1 cellular context compared by ENCODE assay signal in genomic region chr14:24081739-24082204, GRCh38.
TF ChIP-seq lines count a peak whose summit lies in the region.

No MANE protein-coding gene starts in this region.

TF ChIP-seq in A549, 52 proteins besides CTCF, POLR2A, EP300 and RAD21 (continued from another document):
- no peak for TF ChIP-seq REST (IDR thresholded peaks at IDR 0.05)
- no peak for TF ChIP-seq PHF8 (IDR thresholded peaks at IDR 0.05; ENCODE audit: borderline replicate concordance, low read depth)
- TF ChIP-seq BHLHE40 (IDR thresholded peaks at IDR 0.05; ENCODE audit: low read depth, low read length): no peak
- TF ChIP-seq FOSL2 (IDR thresholded peaks at IDR 0.05): no peak
- TF ChIP-seq FOSL2 (CRISPR knock-in tag; IDR thresholded peaks at IDR 0.05): no peak
- TF ChIP-seq PBX3 (IDR thresholded peaks at IDR 0.05): no peak
